Comparison of ENCODE assay signal across 20 cellular contexts in genomic region chr5:32127759-32128158, GRCh38. TPM values are rescaled to one million over a fixed set of nuclear protein-coding genes. Genes with fewer than 3 reads are reported as not detected.
DNase-seq lines count a peak whose midpoint lies in the region; ATAC-seq and TF ChIP-seq lines count a peak whose summit lies in the region.
"Had no signal": no experiment of that assay in that cellular context is flagged by ENCODE, and none has a peak within 500 bp of the region (broad histone marks: within the 10 kb centered on the region; RNA-seq: fewer than 3 reads in every experiment).

No MANE protein-coding gene starts in this region.

- H3K27ac ChIP-seq in H9 (ENCODE audit: insufficient read length, low read depth, low read length) (peak overlapping the region; percentile 36), WERI-Rb-1 (peak overlapping the region; percentile 6; the same call in 1 of the 2 replicates), neural progenitor cell (no peak overlapping the region)

- DNase-seq in H9 = no peak
- no peak for DNase-seq in WERI-Rb-1
- DNase-seq in neural progenitor cell (ENCODE audit: low spot score) = no peak
- no peak for DNase-seq in GM19238 (ENCODE audit: insufficient read length, low spot score)
- DNase-seq: activated effector memory CD4-positive, alpha-beta T cell treated with Interleukin-2 at 50 U/mL for 16 hours; CD8-positive, alpha-beta memory T cell; cortex of kidney; GF-D8; HFFc6; Kasumi-1; midbrain; NCI-H187; NCI-H69; SK-N-SH; stimulated activated naive CD4-positive, alpha-beta T cell treated with Interleukin-2 at 50 U/mL for 16 hours; tibial artery had no signal

- no peaks in the 10 kb centered on the region; the same call in 1 of the 2 replicates for H3K27me3 ChIP-seq in H9 (ENCODE audit: insufficient read depth, low read length)
- H3K27me3 ChIP-seq in WERI-Rb-1 (ENCODE audit: insufficient read depth, low read depth, severe bottlenecking) = no peaks in the 10 kb centered on the region
- H3K27me3 ChIP-seq in iPS-15b (ENCODE audit: control insufficient read depth, insufficient read depth, low read length) = no peaks in the 10 kb centered on the region
- H3K27me3 ChIP-seq in neural progenitor cell = no peaks in the 10 kb centered on the region
- H3K27me3 ChIP-seq: tibial artery had no signal

- H3K36me3 Mint-ChIP-seq in H9 (ENCODE audit: insufficient read depth in 1 of 3, low read depth in 3 of 3) = peaks cover 14 to 42% (median 33%) of the 10 kb centered on the region in 3 experiments
- peaks cover 44% of the 10 kb centered on the region for H3K36me3 Mint-ChIP-seq in neural progenitor cell

- no peaks in the 10 kb centered on the region for H3K4me1 ChIP-seq in H9 (ENCODE audit: insufficient read depth, low read length)
- no peaks in the 10 kb centered on the region for H3K4me1 ChIP-seq in iPS-15b (ENCODE audit: control insufficient read depth, insufficient read depth, low read length)
- H3K4me1 ChIP-seq in neural progenitor cell = no peaks in the 10 kb centered on the region

- H2BK5ac ChIP-seq in H9 (ENCODE audit: insufficient read length, low read length) = no peak overlapping the region

- WGBS in H9 (ENCODE audit: extremely low coverage, insufficient read length, low lambda C conversion rate) = no CpG with 5 or more reads among the region's 3 CpGs

- H4K20me1 ChIP-seq in H9 (ENCODE audit: control insufficient read depth, insufficient read depth, insufficient read length) (no peaks in the 10 kb centered on the region), neural progenitor cell (ENCODE audit: low read depth) (peaks cover 35% of the 10 kb centered on the region)

- H2BK120ac ChIP-seq in H9 (ENCODE audit: low read depth, low read length, poor library complexity, severe bottlenecking) = no peak overlapping the region

- H3K4me3 ChIP-seq in WERI-Rb-1 (ENCODE audit: low read depth, low read length) (no peak overlapping the region), iPS-15b (ENCODE audit: low read depth, low read length) (no peak overlapping the region), neural progenitor cell (no peak overlapping the region)
- H3K4me3 ChIP-seq: tibial artery had no signal

- peaks cover 3% of the 10 kb centered on the region; the same call in 1 of the 2 replicates for H3K79me2 ChIP-seq in H9 (ENCODE audit: insufficient read depth, low read length)
- H3K79me2 ChIP-seq in neural progenitor cell (ENCODE audit: low read depth) = peaks cover 81% of the 10 kb centered on the region

- no peak overlapping the region for H3T11ph ChIP-seq in H9 (ENCODE audit: low read length)

- ATAC-seq in HG03378 (IDR thresholded peaks at IDR 0.05; ENCODE audit: unreplicated experiment) (no peak), HG03457 (IDR thresholded peaks at IDR 0.05; ENCODE audit: unreplicated experiment) (no peak)

- no peak overlapping the region for H3K18ac ChIP-seq in H9 (ENCODE audit: insufficient read length, low read depth, low read length)

- H2AFZ ChIP-seq in H9 (ENCODE audit: low read length) = no peak overlapping the region
- no peak overlapping the region for H2AFZ ChIP-seq in neural progenitor cell (replicated peaks)

- no peaks in the 10 kb centered on the region for H3F3A ChIP-seq in neural progenitor cell (ENCODE audit: low read depth)

- H3K4me3 Mint-ChIP-seq in H9 (no peak overlapping the region), neural progenitor cell (no peak overlapping the region)
- H3K4me3 Mint-ChIP-seq: HFFc6 had no signal

- no peaks in the 10 kb centered on the region for H3K27me3 Mint-ChIP-seq in H9 (ENCODE audit: low read depth)
- no peaks in the 10 kb centered on the region for H3K27me3 Mint-ChIP-seq in neural progenitor cell (ENCODE audit: insufficient read depth, low read depth)
- H3K27me3 Mint-ChIP-seq: CD8-positive, alpha-beta memory T cell; progenitor cell of endocrine pancreas had no signal

- H4K8ac ChIP-seq in H9 (replicated peaks; ENCODE audit: insufficient read length, low read depth, low read length) = no peak overlapping the region

- H3K27ac Mint-ChIP-seq in H9 (peak overlapping the region; percentile 19 to 90 (median 79); a peak in 6 of 7 replicates), neural progenitor cell (peak overlapping the region; percentile 62)
- H3K27ac Mint-ChIP-seq: HFFc6, progenitor cell of endocrine pancreas had no signal

- no peak overlapping the region for H3K4ac ChIP-seq in H9 (ENCODE audit: low read depth, low read length)

- H3K79me1 ChIP-seq in H9 (ENCODE audit: insufficient read depth, low read depth, low read length, poor library complexity, severe bottlenecking) = peaks cover 8% of the 10 kb centered on the region

- H2BK20ac ChIP-seq in H9 (ENCODE audit: low read depth, low read length, poor library complexity, severe bottlenecking) = no peak overlapping the region

- H3K56ac ChIP-seq in H9 (ENCODE audit: insufficient read length, low read depth, low read length) = no peak overlapping the region

- H4K5ac ChIP-seq in H9 (ENCODE audit: insufficient read length, low read depth, low read length) = no peak overlapping the region

- H2BK12ac ChIP-seq in H9 (ENCODE audit: insufficient read length, low read depth, low read length) = no peak overlapping the region

- no peak for TF ChIP-seq CTCF in H9 (conservative IDR thresholded peaks at IDR 0.05)
- no peak for TF ChIP-seq CTCF in WERI-Rb-1 (IDR thresholded peaks at IDR 0.05; ENCODE audit: low read depth, low read length)
- TF ChIP-seq CTCF in neural progenitor cell (IDR thresholded peaks at IDR 0.05) = no peak

- H3K4me1 Mint-ChIP-seq in H9 = peaks cover 9 to 12% of the 10 kb centered on the region in 2 experiments
- no peaks in the 10 kb centered on the region for H3K4me1 Mint-ChIP-seq in neural progenitor cell

- H3K9ac ChIP-seq in H9 (ENCODE audit: extremely low read depth, insufficient read length, low read length) (no peak overlapping the region), iPS-15b (ENCODE audit: low read depth, low read length) (peak overlapping the region; percentile 1), neural progenitor cell (no peak overlapping the region)
- H3K9ac ChIP-seq: SK-N-SH had no signal

- H2AK5ac ChIP-seq in H9 (ENCODE audit: insufficient read length, low read length) = no peak overlapping the region

- no peak overlapping the region for H4K91ac ChIP-seq in H9 (ENCODE audit: insufficient read length, low read depth, low read length)

- no peak overlapping the region for H3K23ac ChIP-seq in H9 (ENCODE audit: insufficient read length, low read depth, low read length)

- no peak overlapping the region for H3K4me2 ChIP-seq in H9 (ENCODE audit: insufficient read depth, insufficient read length, low read length)
- H3K4me2 ChIP-seq in neural progenitor cell = no peak overlapping the region
- H3K4me2 ChIP-seq: SK-N-SH had no signal

- peaks cover 73% of the 10 kb centered on the region for H3K36me3 ChIP-seq in WERI-Rb-1
- H3K36me3 ChIP-seq in iPS-15b (ENCODE audit: control insufficient read depth, insufficient read depth, low read length) = peaks cover 7% of the 10 kb centered on the region
- H3K36me3 ChIP-seq in neural progenitor cell = peaks cover 18% of the 10 kb centered on the region

- H3K14ac ChIP-seq in H9 (ENCODE audit: insufficient read depth, low read length) = no peak overlapping the region; the same call in 1 of the 2 replicates

- no peaks in the 10 kb centered on the region for H3K23me2 ChIP-seq in H9 (ENCODE audit: insufficient read length, low read depth, low read length, poor library complexity, severe bottlenecking)

- H2BK15ac ChIP-seq in H9 (ENCODE audit: low read depth, low read length) = no peak overlapping the region

- no peaks in the 10 kb centered on the region for H3K9me3 Mint-ChIP-seq in H9
- H3K9me3 Mint-ChIP-seq in neural progenitor cell = no peaks in the 10 kb centered on the region
- H3K9me3 Mint-ChIP-seq: CD8-positive, alpha-beta memory T cell; HFFc6 had no signal

- H3K9me3 ChIP-seq in H9 (ENCODE audit: control insufficient read depth, low read depth, low read length) (no peaks in the 10 kb centered on the region), WERI-Rb-1 (ENCODE audit: severe bottlenecking) (no peaks in the 10 kb centered on the region), iPS-15b (ENCODE audit: control insufficient read depth, insufficient read depth, low read length) (no peaks in the 10 kb centered on the region), neural progenitor cell (ENCODE audit: low read depth) (no peaks in the 10 kb centered on the region)
- H3K9me3 ChIP-seq: SK-N-SH, tibial artery had no signal

RNA-seq across cellular contexts. Expression of gene GOLPH3, which starts 46.4 kb away (rescaled TPM):
- total RNA-seq in H9 (2021) = 98.0 and 98.7 TPM in 2 replicates
- total RNA-seq in neural progenitor cell (ENCODE audit: low replicate concordance) = 64.2 and 80.5 TPM in 2 replicates
